ENCODE assay signal across 21 cellular contexts in the genomic region with DNA sequence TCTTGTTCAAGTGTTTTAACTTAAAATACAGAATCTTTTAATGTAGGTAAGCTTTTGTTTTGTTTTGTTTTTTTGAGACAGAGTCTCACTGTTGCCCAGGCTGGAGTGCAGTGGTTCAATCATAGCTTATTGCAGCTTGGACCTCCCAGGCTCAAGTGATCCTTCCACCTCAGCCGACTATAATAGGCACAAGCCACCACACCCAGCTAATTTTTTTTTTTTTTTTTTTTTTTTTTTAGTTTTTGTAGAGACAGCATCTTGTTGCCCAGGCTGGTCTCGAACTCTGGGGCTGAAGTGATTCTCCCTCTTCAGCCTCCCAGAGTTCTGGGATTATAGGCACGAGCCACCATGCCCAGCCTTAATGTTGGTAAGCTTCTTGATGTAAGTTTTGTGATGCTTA. TPM values are rescaled to one million over a fixed set of nuclear protein-coding genes. Genes with fewer than 3 reads are reported as not detected.
DNase-seq lines count a peak whose midpoint lies in the region; ATAC-seq and TF ChIP-seq lines count a peak whose summit lies in the region.
"Had no signal": no experiment of that assay in that cellular context is flagged by ENCODE, and none has a peak within 500 bp of the region (broad histone marks: within the 10 kb centered on the region; RNA-seq: fewer than 3 reads in every experiment).

No MANE protein-coding gene starts in this region.

- WGBS in HUES64 = 73% methylated on average over 2 of the region's 3 CpGs

- H3K4me1 Mint-ChIP-seq in chondrocyte (ENCODE audit: low read depth) (peaks cover 37% of the 10 kb centered on the region), osteocyte (ENCODE audit: unreplicated experiment) (peaks cover 40% of the 10 kb centered on the region)
- peaks cover 4% of the 10 kb centered on the region for H3K4me1 Mint-ChIP-seq in activated CD4-positive, alpha-beta memory T cell treated with anti-CD3 and anti-CD28 coated beads for 36 hours (ENCODE audit: low read depth)

- peaks cover 36% of the 10 kb centered on the region for H3K79me2 ChIP-seq in ACC112 (ENCODE audit: control insufficient read depth, insufficient read depth, low read length, unreplicated experiment)

- H3K27ac Mint-ChIP-seq in chondrocyte (ENCODE audit: unreplicated experiment) (peak overlapping the region; percentile 87), osteocyte (ENCODE audit: unreplicated experiment) (peak overlapping the region; percentile 84)
- no peak overlapping the region for H3K27ac Mint-ChIP-seq in activated CD4-positive, alpha-beta memory T cell treated with anti-CD3 and anti-CD28 coated beads for 36 hours
- H3K27ac Mint-ChIP-seq: CD8-positive, alpha-beta T cell; stimulated activated naive CD8-positive, alpha-beta T cell treated with anti-CD3 and anti-CD28 coated beads, Interleukin-15, amount 100 ng/mL, for 72 hours had no signal

- no peak for TF ChIP-seq CTCF in chondrocyte (IDR thresholded peaks at IDR 0.05)
- no peak for TF ChIP-seq CTCF in osteocyte (IDR thresholded peaks at IDR 0.05)
- no peak for TF ChIP-seq CTCF in GM20000 (IDR thresholded peaks at IDR 0.05; ENCODE audit: extremely low read depth, missing control alignments)

- no peaks in the 10 kb centered on the region for H3K9me3 Mint-ChIP-seq in chondrocyte (ENCODE audit: low read depth)
- no peaks in the 10 kb centered on the region for H3K9me3 Mint-ChIP-seq in osteocyte (ENCODE audit: unreplicated experiment)
- H3K9me3 Mint-ChIP-seq in activated CD4-positive, alpha-beta memory T cell treated with anti-CD3 and anti-CD28 coated beads for 36 hours = no peaks in the 10 kb centered on the region
- H3K9me3 Mint-ChIP-seq: CD8-positive, alpha-beta T cell; stimulated activated naive CD8-positive, alpha-beta T cell treated with anti-CD3 and anti-CD28 coated beads, Interleukin-15, amount 100 ng/mL, for 72 hours had no signal

- intact Hi-C loops in activated CD4-positive, alpha-beta memory T cell treated with anti-CD3 and anti-CD28 coated beads for 36 hours (cut with micrococcal nuclease) = loop anchor here (10.0 kb wide), 1 partner anchor 91 kb away; no protein-coding TSS in a partner anchor

- CTCF ChIA-PET in activated CD4-positive, alpha-beta memory T cell treated with anti-CD3 and anti-CD28 coated beads for 36 hours (lab: Charles Lee) = no interaction called here

- POLR2A ChIA-PET in activated CD4-positive, alpha-beta memory T cell treated with anti-CD3 and anti-CD28 coated beads for 36 hours (lab: Charles Lee) = no interaction called here

- no peak for ATAC-seq in HG03025 (IDR thresholded peaks at IDR 0.05; ENCODE audit: low FRiP score, unreplicated experiment)
- ATAC-seq: CD8-positive, alpha-beta T cell; stimulated activated naive CD8-positive, alpha-beta T cell treated with anti-CD3 and anti-CD28 coated beads, Interleukin-15, amount 100 ng/mL, for 72 hours had no signal

- H3K27me3 Mint-ChIP-seq in chondrocyte (ENCODE audit: low read depth) (no peaks in the 10 kb centered on the region), osteocyte (ENCODE audit: unreplicated experiment) (no peaks in the 10 kb centered on the region)
- H3K27me3 Mint-ChIP-seq in activated CD4-positive, alpha-beta memory T cell treated with anti-CD3 and anti-CD28 coated beads for 36 hours = no peaks in the 10 kb centered on the region
- H3K27me3 Mint-ChIP-seq: stimulated activated naive CD8-positive, alpha-beta T cell treated with anti-CD3 and anti-CD28 coated beads, Interleukin-15, amount 100 ng/mL, for 72 hours had no signal

- H2AFZ ChIP-seq in ACC112 (ENCODE audit: low read length, unreplicated experiment) = no peak overlapping the region

- H3K36me3 ChIP-seq in ACC112 (ENCODE audit: insufficient read depth, low read length) (peaks cover 6% of the 10 kb centered on the region), HUES64 (ENCODE audit: insufficient read depth, low read length) (peaks cover 3% of the 10 kb centered on the region; the same call in 1 of the 2 replicates)
- H3K36me3 ChIP-seq: neutrophil had no signal

- no peaks in the 10 kb centered on the region for H3K27me3 ChIP-seq in ACC112 (ENCODE audit: insufficient read depth, low read length)
- no peaks in the 10 kb centered on the region for H3K27me3 ChIP-seq in HUES64 (ENCODE audit: insufficient read depth, low read length)
- H3K27me3 ChIP-seq: neutrophil had no signal

- H3K4me3 ChIP-seq in ACC112 (ENCODE audit: low read depth, low read length) = no peak overlapping the region
- H3K4me3 ChIP-seq in HUES64 (ENCODE audit: low read length) = no peak overlapping the region

- H3K9ac ChIP-seq in HUES64 (ENCODE audit: low read depth, low read length) = no peak overlapping the region; the same call in 1 of the 2 replicates

- no peak overlapping the region for H3K4me3 Mint-ChIP-seq in chondrocyte (ENCODE audit: unreplicated experiment)
- no peak overlapping the region for H3K4me3 Mint-ChIP-seq in osteocyte (ENCODE audit: unreplicated experiment)
- no peak overlapping the region for H3K4me3 Mint-ChIP-seq in activated CD4-positive, alpha-beta memory T cell treated with anti-CD3 and anti-CD28 coated beads for 36 hours
- H3K4me3 Mint-ChIP-seq: CD8-positive, alpha-beta T cell; stimulated activated naive CD8-positive, alpha-beta T cell treated with anti-CD3 and anti-CD28 coated beads, Interleukin-15, amount 100 ng/mL, for 72 hours had no signal

- H3K27ac ChIP-seq in ACC112 (ENCODE audit: low read depth, low read length) (peak overlapping the region; percentile 81), HUES64 (ENCODE audit: low read depth, low read length) (peak overlapping the region; percentile 74)
- H3K27ac ChIP-seq: HL-60, neutrophil had no signal

- H3K4me1 ChIP-seq in ACC112 (ENCODE audit: control insufficient read depth, insufficient read depth, low read length, unreplicated experiment) (peaks cover 67% of the 10 kb centered on the region), HUES64 (ENCODE audit: insufficient read depth, low read length) (peaks cover 35% of the 10 kb centered on the region; the same call in 1 of the 2 replicates)

- H3K36me3 Mint-ChIP-seq in chondrocyte (ENCODE audit: low read depth) = no peaks in the 10 kb centered on the region
- no peaks in the 10 kb centered on the region for H3K36me3 Mint-ChIP-seq in osteocyte (ENCODE audit: unreplicated experiment)
- no peaks in the 10 kb centered on the region for H3K36me3 Mint-ChIP-seq in activated CD4-positive, alpha-beta memory T cell treated with anti-CD3 and anti-CD28 coated beads for 36 hours
- H3K36me3 Mint-ChIP-seq: CD8-positive, alpha-beta T cell had no signal

- no peak for DNase-seq in chondrocyte (ENCODE audit: low spot score)
- no peak for DNase-seq in osteocyte (ENCODE audit: extremely low spot score, unreplicated experiment)
- DNase-seq in stimulated activated CD4-positive, alpha-beta T cell treated with anti-CD3 and anti-CD28 coated beads, Interleukin-4, amount 100 ng/mL, for 1 hour = no peak
- DNase-seq in activated CD4-positive, alpha-beta memory T cell treated with anti-CD3 and anti-CD28 coated beads for 36 hours = no peak
- no peak for DNase-seq in GM20000 (ENCODE audit: low spot score)
- DNase-seq: activated effector memory CD4-positive, alpha-beta T cell treated with Interleukin-2 at 50 U/mL for 16 hours; CD8-positive, alpha-beta T cell; cerebellar nuclear complex; DMS79 treated with DMSO at 0.1 percent for 48 hours; KG1; midbrain; NCI-H1092; NCI-H2081 treated with DMSO at 0.1 percent for 48 hours; NCI-H510A treated with DMSO at 0.1 percent for 48 hours; stimulated activated naive CD8-positive, alpha-beta T cell treated with anti-CD3 and anti-CD28 coated beads, Interleukin-15, amount 100 ng/mL, for 72 hours; T-helper 9 cell had no signal

- no peaks in the 10 kb centered on the region for H3K9me3 ChIP-seq in HUES64 (ENCODE audit: insufficient read depth, low read depth, low read length)
- H3K9me3 ChIP-seq: neutrophil had no signal

RNA-seq across cellular contexts. Expression of gene EFHC1, which starts 3.3 kb away (rescaled TPM):
- 17.0 TPM for polyA plus RNA-seq in HUES64 (2013, experiment 1 of 2)
- polyA plus RNA-seq in HUES64 (2013, experiment 2 of 2) = 21.8 TPM
- 9.6 to 18.7 TPM (median 11.3 TPM) in 3 replicates for total RNA-seq in chondrocyte
- 28.9 and 33.8 TPM in 2 replicates for total RNA-seq in osteocyte
- 1 to 10 TPM; 1.9 to 3.1 TPM for total RNA-seq in activated CD4-positive, alpha-beta memory T cell treated with anti-CD3 and anti-CD28 coated beads for 36 hours
